Comparison of ENCODE assay signal across 1 cellular context in the genomic region with DNA sequence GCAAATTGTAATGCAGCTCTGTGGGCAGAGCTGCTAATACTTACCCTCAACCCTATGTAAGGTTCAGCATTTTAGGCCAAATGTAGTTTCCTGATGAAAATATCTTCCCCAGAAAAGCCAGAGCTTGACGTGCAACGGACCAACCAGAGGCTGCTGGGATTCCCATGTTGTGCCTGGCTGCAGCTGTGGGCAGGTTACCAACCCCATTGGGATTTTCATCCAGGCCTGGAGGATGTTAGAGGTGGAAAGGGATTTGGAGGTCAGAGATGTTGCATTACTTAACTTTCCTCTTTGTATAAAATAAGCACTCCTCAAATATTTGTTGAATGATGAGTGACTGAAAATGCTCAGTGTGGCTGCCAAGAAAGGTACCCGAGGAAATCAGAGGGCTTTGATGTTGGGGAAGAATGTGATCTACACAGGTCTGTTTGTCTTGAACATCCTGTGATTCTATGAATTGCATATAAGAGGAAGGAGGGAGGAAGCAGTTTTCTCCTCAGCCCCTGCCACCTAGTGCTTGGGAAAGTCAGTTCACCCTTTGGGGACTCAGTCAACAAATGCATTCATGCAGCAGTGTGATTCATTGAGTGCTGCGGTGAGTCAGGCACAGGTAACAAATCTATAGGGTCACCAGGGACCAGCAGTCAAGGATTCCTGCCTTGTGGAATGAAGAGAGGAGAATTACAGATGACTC.
TF ChIP-seq lines count a peak whose summit lies in the region.

No MANE protein-coding gene starts in this region.

TF ChIP-seq in GM23338, 12 proteins besides CTCF, POLR2A, EP300 and RAD21 (continued from another document):
- TF ChIP-seq, protein P1, sequence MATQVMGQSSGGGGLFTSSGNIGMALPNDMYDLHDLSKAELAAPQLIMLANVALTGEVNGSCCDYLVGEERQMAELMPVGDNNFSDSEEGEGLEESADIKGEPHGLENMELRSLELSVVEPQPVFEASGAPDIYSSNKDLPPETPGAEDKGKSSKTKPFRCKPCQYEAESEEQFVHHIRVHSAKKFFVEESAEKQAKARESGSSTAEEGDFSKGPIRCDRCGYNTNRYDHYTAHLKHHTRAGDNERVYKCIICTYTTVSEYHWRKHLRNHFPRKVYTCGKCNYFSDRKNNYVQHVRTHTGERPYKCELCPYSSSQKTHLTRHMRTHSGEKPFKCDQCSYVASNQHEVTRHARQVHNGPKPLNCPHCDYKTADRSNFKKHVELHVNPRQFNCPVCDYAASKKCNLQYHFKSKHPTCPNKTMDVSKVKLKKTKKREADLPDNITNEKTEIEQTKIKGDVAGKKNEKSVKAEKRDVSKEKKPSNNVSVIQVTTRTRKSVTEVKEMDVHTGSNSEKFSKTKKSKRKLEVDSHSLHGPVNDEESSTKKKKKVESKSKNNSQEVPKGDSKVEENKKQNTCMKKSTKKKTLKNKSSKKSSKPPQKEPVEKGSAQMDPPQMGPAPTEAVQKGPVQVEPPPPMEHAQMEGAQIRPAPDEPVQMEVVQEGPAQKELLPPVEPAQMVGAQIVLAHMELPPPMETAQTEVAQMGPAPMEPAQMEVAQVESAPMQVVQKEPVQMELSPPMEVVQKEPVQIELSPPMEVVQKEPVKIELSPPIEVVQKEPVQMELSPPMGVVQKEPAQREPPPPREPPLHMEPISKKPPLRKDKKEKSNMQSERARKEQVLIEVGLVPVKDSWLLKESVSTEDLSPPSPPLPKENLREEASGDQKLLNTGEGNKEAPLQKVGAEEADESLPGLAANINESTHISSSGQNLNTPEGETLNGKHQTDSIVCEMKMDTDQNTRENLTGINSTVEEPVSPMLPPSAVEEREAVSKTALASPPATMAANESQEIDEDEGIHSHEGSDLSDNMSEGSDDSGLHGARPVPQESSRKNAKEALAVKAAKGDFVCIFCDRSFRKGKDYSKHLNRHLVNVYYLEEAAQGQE (IDR thresholded peaks at IDR 0.05; ENCODE audit: unreplicated experiment): no peak
- TF ChIP-seq POLR2AphosphoS5 (IDR thresholded peaks at IDR 0.05; ENCODE audit: low read depth) (no peak), ZNF114 (CRISPR knock-in tag; IDR thresholded peaks at IDR 0.05) (no peak), STAT1 (IDR thresholded peaks at IDR 0.05; ENCODE audit: unreplicated experiment) (no peak), JUNB (IDR thresholded peaks at IDR 0.05; ENCODE audit: unreplicated experiment) (no peak), NANOG (IDR thresholded peaks at IDR 0.05; ENCODE audit: borderline replicate concordance) (no peak), CREB1 (CRISPR knock-in tag; IDR thresholded peaks at IDR 0.05; ENCODE audit: low read depth) (no peak), ZNF331 (CRISPR knock-in tag; IDR thresholded peaks at IDR 0.05; ENCODE audit: low read depth) (no peak), EZH2 (IDR thresholded peaks at IDR 0.05; ENCODE audit: low read depth, unreplicated experiment) (no peak)
- TF ChIP-seq, protein P2, sequence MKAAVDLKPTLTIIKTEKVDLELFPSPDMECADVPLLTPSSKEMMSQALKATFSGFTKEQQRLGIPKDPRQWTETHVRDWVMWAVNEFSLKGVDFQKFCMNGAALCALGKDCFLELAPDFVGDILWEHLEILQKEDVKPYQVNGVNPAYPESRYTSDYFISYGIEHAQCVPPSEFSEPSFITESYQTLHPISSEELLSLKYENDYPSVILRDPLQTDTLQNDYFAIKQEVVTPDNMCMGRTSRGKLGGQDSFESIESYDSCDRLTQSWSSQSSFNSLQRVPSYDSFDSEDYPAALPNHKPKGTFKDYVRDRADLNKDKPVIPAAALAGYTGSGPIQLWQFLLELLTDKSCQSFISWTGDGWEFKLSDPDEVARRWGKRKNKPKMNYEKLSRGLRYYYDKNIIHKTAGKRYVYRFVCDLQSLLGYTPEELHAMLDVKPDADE (IDR thresholded peaks at IDR 0.05): no peak
- TF ChIP-seq, protein P3, sequence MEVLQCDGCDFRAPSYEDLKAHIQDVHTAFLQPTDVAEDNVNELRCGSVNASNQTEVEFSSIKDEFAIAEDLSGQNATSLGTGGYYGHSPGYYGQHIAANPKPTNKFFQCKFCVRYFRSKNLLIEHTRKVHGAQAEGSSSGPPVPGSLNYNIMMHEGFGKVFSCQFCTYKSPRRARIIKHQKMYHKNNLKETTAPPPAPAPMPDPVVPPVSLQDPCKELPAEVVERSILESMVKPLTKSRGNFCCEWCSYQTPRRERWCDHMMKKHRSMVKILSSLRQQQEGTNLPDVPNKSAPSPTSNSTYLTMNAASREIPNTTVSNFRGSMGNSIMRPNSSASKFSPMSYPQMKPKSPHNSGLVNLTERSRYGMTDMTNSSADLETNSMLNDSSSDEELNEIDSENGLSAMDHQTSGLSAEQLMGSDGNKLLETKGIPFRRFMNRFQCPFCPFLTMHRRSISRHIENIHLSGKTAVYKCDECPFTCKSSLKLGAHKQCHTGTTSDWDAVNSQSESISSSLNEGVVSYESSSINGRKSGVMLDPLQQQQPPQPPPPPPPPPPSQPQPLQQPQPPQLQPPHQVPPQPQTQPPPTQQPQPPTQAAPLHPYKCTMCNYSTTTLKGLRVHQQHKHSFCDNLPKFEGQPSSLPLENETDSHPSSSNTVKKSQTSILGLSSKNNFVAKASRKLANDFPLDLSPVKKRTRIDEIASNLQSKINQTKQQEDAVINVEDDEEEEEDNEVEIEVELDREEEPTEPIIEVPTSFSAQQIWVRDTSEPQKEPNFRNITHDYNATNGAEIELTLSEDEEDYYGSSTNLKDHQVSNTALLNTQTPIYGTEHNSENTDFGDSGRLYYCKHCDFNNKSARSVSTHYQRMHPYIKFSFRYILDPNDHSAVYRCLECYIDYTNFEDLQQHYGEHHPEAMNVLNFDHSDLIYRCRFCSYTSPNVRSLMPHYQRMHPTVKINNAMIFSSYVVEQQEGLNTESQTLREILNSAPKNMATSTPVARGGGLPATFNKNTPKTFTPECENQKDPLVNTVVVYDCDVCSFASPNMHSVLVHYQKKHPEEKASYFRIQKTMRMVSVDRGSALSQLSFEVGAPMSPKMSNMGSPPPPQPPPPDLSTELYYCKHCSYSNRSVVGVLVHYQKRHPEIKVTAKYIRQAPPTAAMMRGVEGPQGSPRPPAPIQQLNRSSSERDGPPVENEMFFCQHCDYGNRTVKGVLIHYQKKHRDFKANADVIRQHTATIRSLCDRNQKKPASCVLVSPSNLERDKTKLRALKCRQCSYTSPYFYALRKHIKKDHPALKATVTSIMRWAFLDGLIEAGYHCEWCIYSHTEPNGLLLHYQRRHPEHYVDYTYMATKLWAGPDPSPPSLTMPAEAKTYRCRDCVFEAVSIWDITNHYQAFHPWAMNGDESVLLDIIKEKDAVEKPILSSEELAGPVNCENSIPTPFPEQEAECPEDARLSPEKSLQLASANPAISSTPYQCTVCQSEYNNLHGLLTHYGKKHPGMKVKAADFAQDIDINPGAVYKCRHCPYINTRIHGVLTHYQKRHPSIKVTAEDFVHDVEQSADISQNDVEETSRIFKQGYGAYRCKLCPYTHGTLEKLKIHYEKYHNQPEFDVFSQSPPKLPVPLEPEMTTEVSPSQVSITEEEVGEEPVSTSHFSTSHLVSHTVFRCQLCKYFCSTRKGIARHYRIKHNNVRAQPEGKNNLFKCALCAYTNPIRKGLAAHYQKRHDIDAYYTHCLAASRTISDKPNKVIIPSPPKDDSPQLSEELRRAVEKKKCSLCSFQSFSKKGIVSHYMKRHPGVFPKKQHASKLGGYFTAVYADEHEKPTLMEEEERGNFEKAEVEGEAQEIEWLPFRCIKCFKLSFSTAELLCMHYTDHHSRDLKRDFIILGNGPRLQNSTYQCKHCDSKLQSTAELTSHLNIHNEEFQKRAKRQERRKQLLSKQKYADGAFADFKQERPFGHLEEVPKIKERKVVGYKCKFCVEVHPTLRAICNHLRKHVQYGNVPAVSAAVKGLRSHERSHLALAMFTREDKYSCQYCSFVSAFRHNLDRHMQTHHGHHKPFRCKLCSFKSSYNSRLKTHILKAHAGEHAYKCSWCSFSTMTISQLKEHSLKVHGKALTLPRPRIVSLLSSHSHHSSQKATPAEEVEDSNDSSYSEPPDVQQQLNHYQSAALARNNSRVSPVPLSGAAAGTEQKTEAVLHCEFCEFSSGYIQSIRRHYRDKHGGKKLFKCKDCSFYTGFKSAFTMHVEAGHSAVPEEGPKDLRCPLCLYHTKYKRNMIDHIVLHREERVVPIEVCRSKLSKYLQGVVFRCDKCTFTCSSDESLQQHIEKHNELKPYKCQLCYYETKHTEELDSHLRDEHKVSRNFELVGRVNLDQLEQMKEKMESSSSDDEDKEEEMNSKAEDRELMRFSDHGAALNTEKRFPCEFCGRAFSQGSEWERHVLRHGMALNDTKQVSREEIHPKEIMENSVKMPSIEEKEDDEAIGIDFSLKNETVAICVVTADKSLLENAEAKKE (CRISPR knock-in tag; IDR thresholded peaks at IDR 0.05): no peak
